ENCODE assay signal across 13 cellular contexts in genomic region chr19:5452594-5453565, GRCh38. TPM values are rescaled to one million over a fixed set of nuclear protein-coding genes. Genes with fewer than 3 reads are reported as not detected.
DNase-seq lines count a peak whose midpoint lies in the region; ATAC-seq and TF ChIP-seq lines count a peak whose summit lies in the region.
"Had no signal": no experiment of that assay in that cellular context is flagged by ENCODE, and none has a peak within 500 bp of the region (broad histone marks: within the 10 kb centered on the region; RNA-seq: fewer than 3 reads in every experiment).

No MANE protein-coding gene starts in this region.

- intact Hi-C loops in CD8-positive, alpha-beta T cell (cut with DNase I, micrococcal nuclease) = no loop called here

- H3K4me3 ChIP-seq in CD8-positive, alpha-beta T cell (ENCODE audit: low read depth, low read length) = no peak overlapping the region
- H3K4me3 ChIP-seq: ascending aorta had no signal

- no peaks in the 10 kb centered on the region for H3K9me3 Mint-ChIP-seq in naive thymus-derived CD8-positive, alpha-beta T cell
- no peaks in the 10 kb centered on the region for H3K9me3 Mint-ChIP-seq in CD8-positive, alpha-beta T cell

- H3K36me3 ChIP-seq in CD8-positive, alpha-beta T cell (ENCODE audit: insufficient read depth, low read length) = no peaks in the 10 kb centered on the region
- H3K36me3 ChIP-seq: ascending aorta had no signal

- DNase-seq in DMS 273 treated with DMSO at 0.1 percent for 48 hours (lab: John Stamatoyannopoulos, UW) (peak; percentile 80), HEK293T (ENCODE audit: extremely low spot score) (peak; percentile 64), RPMI8226 (peak; percentile 63), germinal center (ENCODE audit: low spot score) (peak; percentile 45)
- DNase-seq in activated CD4-positive, CD25-positive, alpha-beta regulatory T cell (lab: John Stamatoyannopoulos, UW) = no peak
- no peak for DNase-seq in naive thymus-derived CD8-positive, alpha-beta T cell
- DNase-seq in CD8-positive, alpha-beta T cell = no peak
- DNase-seq: naive B cell, NCI-H345, small intestine had no signal

- H3K27me3 ChIP-seq in CD8-positive, alpha-beta T cell (ENCODE audit: insufficient read depth, low read length) = no peaks in the 10 kb centered on the region
- H3K27me3 ChIP-seq: ascending aorta had no signal

- POLR2A ChIA-PET in HEK293T (lab: Yijun Ruan, JAX) = interaction anchor here (0.8 kb wide), 1 partner anchor 17 kb away, joined by 3 read pairs; no protein-coding TSS in a partner anchor
- POLR2A ChIA-PET in naive thymus-derived CD8-positive, alpha-beta T cell (lab: Charles Lee) = no interaction called here
- POLR2A ChIA-PET in CD8-positive, alpha-beta T cell (lab: Charles Lee) = interaction anchor here (0.5 kb wide), 1 partner anchor 69 kb away, joined by 3 read pairs; no protein-coding TSS in a partner anchor

- no peak for TF ChIP-seq CTCF in CD8-positive, alpha-beta T cell (IDR thresholded peaks at IDR 0.05)

- H3K27me3 Mint-ChIP-seq in naive thymus-derived CD8-positive, alpha-beta T cell = peaks cover 11 to 43% (median 27%) of the 10 kb centered on the region in 5 donors
- H3K27me3 Mint-ChIP-seq in CD8-positive, alpha-beta T cell (ENCODE audit: low read depth) = peaks cover 19% of the 10 kb centered on the region

- H3K27ac ChIP-seq in CD8-positive, alpha-beta T cell (ENCODE audit: low read depth, low read length) = no peak overlapping the region
- H3K27ac ChIP-seq: ascending aorta had no signal

- H3K4me1 ChIP-seq in CD8-positive, alpha-beta T cell (ENCODE audit: insufficient read depth, low read length) = no peaks in the 10 kb centered on the region
- H3K4me1 ChIP-seq: ascending aorta had no signal

- no peaks in the 10 kb centered on the region for H3K4me1 Mint-ChIP-seq in naive thymus-derived CD8-positive, alpha-beta T cell
- no peaks in the 10 kb centered on the region for H3K4me1 Mint-ChIP-seq in CD8-positive, alpha-beta T cell (ENCODE audit: low read depth)

- no peaks in the 10 kb centered on the region for H3K9me3 ChIP-seq in CD8-positive, alpha-beta T cell (ENCODE audit: low read length)

- H3K36me3 Mint-ChIP-seq in naive thymus-derived CD8-positive, alpha-beta T cell = no peaks in the 10 kb centered on the region
- H3K36me3 Mint-ChIP-seq in CD8-positive, alpha-beta T cell = no peaks in the 10 kb centered on the region
- H3K36me3 Mint-ChIP-seq: naive B cell had no signal

- H3K27ac Mint-ChIP-seq in naive thymus-derived CD8-positive, alpha-beta T cell = no peak overlapping the region
- H3K27ac Mint-ChIP-seq in CD8-positive, alpha-beta T cell = no peak overlapping the region
- H3K27ac Mint-ChIP-seq: naive B cell had no signal

- no peak for ATAC-seq in naive thymus-derived CD8-positive, alpha-beta T cell
- ATAC-seq in CD8-positive, alpha-beta T cell = no peak
- ATAC-seq in GM18502 (IDR thresholded peaks at IDR 0.05; ENCODE audit: poor library complexity, unreplicated experiment) = no peak

- no peak overlapping the region for H3K4me3 Mint-ChIP-seq in naive thymus-derived CD8-positive, alpha-beta T cell
- H3K4me3 Mint-ChIP-seq in CD8-positive, alpha-beta T cell = no peak overlapping the region
- H3K4me3 Mint-ChIP-seq: naive B cell had no signal

- CTCF ChIA-PET in HEK293T (lab: Yijun Ruan, JAX) = no interaction called here
- CTCF ChIA-PET in CD8-positive, alpha-beta T cell (lab: Charles Lee) = no interaction called here

TF ChIP-seq in HEK293T, 16 proteins besides CTCF, POLR2A, EP300 and RAD21:
- TF ChIP-seq L3MBTL2 (conservative IDR thresholded peaks at IDR 0.05) = no peak
- TF ChIP-seq SUZ12 (IDR thresholded peaks at IDR 0.05) = no peak
- TF ChIP-seq SP1 (IDR thresholded peaks at IDR 0.05) = no peak
- TF ChIP-seq HDGF (IDR thresholded peaks at IDR 0.05; ENCODE audit: borderline replicate concordance) = no peak
- no peak for TF ChIP-seq ZNF384 (IDR thresholded peaks at IDR 0.05)
- TF ChIP-seq PKNOX1 (IDR thresholded peaks at IDR 0.05) = no peak
- TF ChIP-seq ARNT (IDR thresholded peaks at IDR 0.05) = no peak
- TF ChIP-seq BHLHE40 (IDR thresholded peaks at IDR 0.05; ENCODE audit: borderline replicate concordance) = no peak
- no peak for TF ChIP-seq FOXK2 (IDR thresholded peaks at IDR 0.05)
- no peak for TF ChIP-seq FOXM1 (IDR thresholded peaks at IDR 0.05; ENCODE audit: borderline replicate concordance)
- no peak for TF ChIP-seq ELF4 (IDR thresholded peaks at IDR 0.05)
- TF ChIP-seq NFRKB (IDR thresholded peaks at IDR 0.05) = no peak
- TF ChIP-seq FOXA1 (IDR thresholded peaks at IDR 0.05) = no peak
- no peak for TF ChIP-seq CTBP1 (IDR thresholded peaks at IDR 0.05; ENCODE audit: borderline replicate concordance)
- TF ChIP-seq TARDBP (IDR thresholded peaks at IDR 0.05) = no peak
- TF ChIP-seq LEF1 (IDR thresholded peaks at IDR 0.05; ENCODE audit: borderline replicate concordance) = no peak

RNA-seq across cellular contexts. Expression of gene ZNRF4, which starts 2.3 kb away (rescaled TPM):
- total RNA-seq in naive thymus-derived CD8-positive, alpha-beta T cell = not detected
- not detected for polyA plus RNA-seq in naive thymus-derived CD8-positive, alpha-beta T cell
- total RNA-seq in CD8-positive, alpha-beta T cell = not detected
- total RNA-seq: ascending aorta, endothelial cell of umbilical vein had no signal
- polyA plus RNA-seq: endothelial cell of umbilical vein, small intestine had no signal

Comparison
In these comparisons a context has a peak if more than half of its experiments do, and no peak if none do; other contexts are left out.
1. DNase-seq: peak in DMS 273 treated with DMSO at 0.1 percent for 48 hours (single experiment), HEK293T (single experiment), RPMI8226 (single experiment) and germinal center (single experiment); none in activated CD4-positive, CD25-positive, alpha-beta regulatory T cell (0 of 4), naive thymus-derived CD8-positive, alpha-beta T cell (0 of 10) and CD8-positive, alpha-beta T cell (0 of 7).